ENCODE assay signal across 19 cellular contexts in the genomic region with DNA sequence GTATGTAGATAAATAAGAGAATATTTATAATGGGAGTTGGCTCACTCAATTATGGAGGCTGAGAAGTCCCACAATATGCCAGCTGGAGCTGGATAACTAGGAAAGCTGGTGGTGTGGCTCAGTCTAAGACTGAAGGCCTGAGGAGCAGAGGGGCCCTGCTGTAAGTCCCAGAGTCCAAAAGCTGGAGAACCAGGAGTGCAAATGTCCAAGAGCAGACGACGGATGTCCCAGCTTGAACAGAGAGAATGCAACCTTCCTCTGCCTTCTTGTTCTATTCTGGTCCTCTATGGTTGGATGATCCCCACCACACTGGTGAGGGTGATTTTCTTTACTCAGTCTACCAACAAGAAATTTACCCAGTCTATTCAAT. TPM values are rescaled to one million over a fixed set of nuclear protein-coding genes. Genes with fewer than 3 reads are reported as not detected.
DNase-seq lines count a peak whose midpoint lies in the region; ATAC-seq and TF ChIP-seq lines count a peak whose summit lies in the region.
"Had no signal": no experiment of that assay in that cellular context is flagged by ENCODE, and none has a peak within 500 bp of the region (broad histone marks: within the 10 kb centered on the region; RNA-seq: fewer than 3 reads in every experiment).

No MANE protein-coding gene starts in this region.

- peaks cover 0 to 30% (median 1%) of the 10 kb centered on the region in 4 donors for H3K27me3 ChIP-seq in esophagus squamous epithelium

- H3K27ac ChIP-seq in esophagus squamous epithelium = no peak overlapping the region
- H3K27ac ChIP-seq: tibial artery had no signal

- TF ChIP-seq POLR2A in esophagus squamous epithelium (IDR thresholded peaks at IDR 0.05) = no peak

- no peaks in the 10 kb centered on the region for H3K27me3 Mint-ChIP-seq in T-helper 2 cell treated with Interferon-gamma antibody and Interleukin-4, amounts not matched to agents 5 μg/mL and 100 μg/mL, for 36 hours (ENCODE audit: low read depth)
- peaks cover 7% of the 10 kb centered on the region for H3K27me3 Mint-ChIP-seq in IgD-negative memory B cell
- no peaks in the 10 kb centered on the region for H3K27me3 Mint-ChIP-seq in activated T-helper 17 cell treated with anti-CD3 and anti-CD28 coated beads, Interleukin-2, amount 50 U/mL, for 72 hours
- H3K27me3 Mint-ChIP-seq in naive thymus-derived CD8-positive, alpha-beta T cell = peaks cover 0 to 2% (median 0%) of the 10 kb centered on the region in 5 donors

- no peak for ATAC-seq in activated T-helper 17 cell treated with anti-CD3 and anti-CD28 coated beads, Interleukin-2, amount 50 U/mL, for 72 hours (replicated peaks)
- no peak for ATAC-seq in naive thymus-derived CD8-positive, alpha-beta T cell

- no peak for DNase-seq in T-helper 2 cell treated with Interferon-gamma antibody and Interleukin-4, amounts not matched to agents 5 μg/mL and 100 μg/mL, for 36 hours (ENCODE audit: low spot score)
- DNase-seq in T-helper 2 cell = no peak
- DNase-seq in naive thymus-derived CD8-positive, alpha-beta T cell = no peak
- no peak for DNase-seq in GOT3 (lab: John Stamatoyannopoulos, UW)
- no peak for DNase-seq in CD1c-positive myeloid dendritic cell (ENCODE audit: extremely low spot score)
- no peak for DNase-seq in esophagus squamous epithelium (lab: John Stamatoyannopoulos, UW)
- DNase-seq: 8988T; amniotic stem cell; caudate nucleus; effector CD8-positive, alpha-beta T cell; MG63; NCI-H1694; NCI-H2227 treated with DMSO at 0.1 percent for 48 hours; stimulated activated CD4-positive, alpha-beta T cell treated with anti-CD3 and anti-CD28 coated beads, Interleukin-4, amount 100 ng/mL, for 4 hours; tibial artery had no signal

- intact Hi-C loops in esophagus squamous epithelium (cut with DNase I) = no loop called here

- H3K4me3 ChIP-seq in esophagus squamous epithelium = no peak overlapping the region
- H3K4me3 ChIP-seq: MG63, tibial artery had no signal

- peaks cover 82% of the 10 kb centered on the region for H3K36me3 Mint-ChIP-seq in T-helper 2 cell treated with Interferon-gamma antibody and Interleukin-4, amounts not matched to agents 5 μg/mL and 100 μg/mL, for 36 hours (ENCODE audit: low read depth)
- H3K36me3 Mint-ChIP-seq in IgD-negative memory B cell = peaks cover 2% of the 10 kb centered on the region
- peaks cover 100% of the 10 kb centered on the region for H3K36me3 Mint-ChIP-seq in activated T-helper 17 cell treated with anti-CD3 and anti-CD28 coated beads, Interleukin-2, amount 50 U/mL, for 72 hours (ENCODE audit: low read depth)
- H3K36me3 Mint-ChIP-seq in naive thymus-derived CD8-positive, alpha-beta T cell = no peaks in the 10 kb centered on the region

- H3K4me1 ChIP-seq in esophagus squamous epithelium = peaks cover 0 to 43% (median 10%) of the 10 kb centered on the region in 3 donors

- peaks cover 88% of the 10 kb centered on the region for H3K4me1 Mint-ChIP-seq in T-helper 2 cell treated with Interferon-gamma antibody and Interleukin-4, amounts not matched to agents 5 μg/mL and 100 μg/mL, for 36 hours (ENCODE audit: low read depth)
- H3K4me1 Mint-ChIP-seq in IgD-negative memory B cell = peaks cover 67 to 85% (median 79%) of the 10 kb centered on the region in 3 donors
- H3K4me1 Mint-ChIP-seq in activated T-helper 17 cell treated with anti-CD3 and anti-CD28 coated beads, Interleukin-2, amount 50 U/mL, for 72 hours = peaks cover 87% of the 10 kb centered on the region
- peaks cover 46 to 89% (median 82%) of the 10 kb centered on the region in 4 donors for H3K4me1 Mint-ChIP-seq in naive thymus-derived CD8-positive, alpha-beta T cell

- peak overlapping the region; percentile 22 for H3K4me3 Mint-ChIP-seq in T-helper 2 cell treated with Interferon-gamma antibody and Interleukin-4, amounts not matched to agents 5 μg/mL and 100 μg/mL, for 36 hours
- H3K4me3 Mint-ChIP-seq in IgD-negative memory B cell = peak overlapping the region in 3 of 4 donors; percentile 67 to 94 (median 87)
- H3K4me3 Mint-ChIP-seq in activated T-helper 17 cell treated with anti-CD3 and anti-CD28 coated beads, Interleukin-2, amount 50 U/mL, for 72 hours = peak overlapping the region; percentile 85
- H3K4me3 Mint-ChIP-seq in naive thymus-derived CD8-positive, alpha-beta T cell = peak overlapping the region in 5 of 10 donors; percentile 3 to 84 (median 39)

- POLR2A ChIA-PET in naive thymus-derived CD8-positive, alpha-beta T cell (lab: Charles Lee) = interaction anchor here (0.6 to 4.5 kb wide), 5 partner anchors 11 to 113 kb away, joined by 3 to 23 read pairs (median 10); no protein-coding TSS in a partner anchor

- no peaks in the 10 kb centered on the region for H3K9me3 ChIP-seq in esophagus squamous epithelium
- H3K9me3 ChIP-seq: MG63, tibial artery had no signal

- no peak for TF ChIP-seq CTCF in esophagus squamous epithelium (IDR thresholded peaks at IDR 0.05)

- H3K36me3 ChIP-seq in esophagus squamous epithelium = no peaks in the 10 kb centered on the region
- H3K36me3 ChIP-seq: MG63, tibial artery had no signal

- H3K9me3 Mint-ChIP-seq in T-helper 2 cell treated with Interferon-gamma antibody and Interleukin-4, amounts not matched to agents 5 μg/mL and 100 μg/mL, for 36 hours = no peaks in the 10 kb centered on the region
- H3K9me3 Mint-ChIP-seq in IgD-negative memory B cell = no peaks in the 10 kb centered on the region
- no peaks in the 10 kb centered on the region for H3K9me3 Mint-ChIP-seq in activated T-helper 17 cell treated with anti-CD3 and anti-CD28 coated beads, Interleukin-2, amount 50 U/mL, for 72 hours
- H3K9me3 Mint-ChIP-seq in naive thymus-derived CD8-positive, alpha-beta T cell = no peaks in the 10 kb centered on the region

- 83 to 91% methylated on average over 2 of the region's 2 CpGs for WGBS in esophagus squamous epithelium, 2 donors

- H3K27ac Mint-ChIP-seq in T-helper 2 cell treated with Interferon-gamma antibody and Interleukin-4, amounts not matched to agents 5 μg/mL and 100 μg/mL, for 36 hours = no peak overlapping the region
- H3K27ac Mint-ChIP-seq in IgD-negative memory B cell = peak overlapping the region; percentile 79 to 99 (median 99)
- peak overlapping the region; percentile 96 for H3K27ac Mint-ChIP-seq in activated T-helper 17 cell treated with anti-CD3 and anti-CD28 coated beads, Interleukin-2, amount 50 U/mL, for 72 hours
- H3K27ac Mint-ChIP-seq in naive thymus-derived CD8-positive, alpha-beta T cell = peak overlapping the region in 6 of 10 donors; percentile 23 to 98 (median 96)

RNA-seq across cellular contexts. Expression of a gene that starts 13.2 kb away (rescaled TPM):
- polyA plus RNA-seq in IgD-negative memory B cell = 27.2 TPM
- 1,000 to 10,000 TPM; 1,342 to 1,348 TPM for total RNA-seq in activated T-helper 17 cell treated with anti-CD3 and anti-CD28 coated beads, Interleukin-2, amount 50 U/mL, for 72 hours
- 1 to 10 TPM; 1.0 to 1.4 TPM for total RNA-seq in naive thymus-derived CD8-positive, alpha-beta T cell
- polyA plus RNA-seq in naive thymus-derived CD8-positive, alpha-beta T cell = under 1 TPM; 0.07 to 0.25 (median 0.16) TPM
- total RNA-seq in esophagus squamous epithelium = 1 to 10 TPM in 2 of 4 donors, under 1 TPM in 1, not detected in 1; 0.70 to 3.8 (median 3.0) TPM
- total RNA-seq: lung microvascular endothelial cell, skeletal muscle tissue had no signal

RNA-seq across cellular contexts. Expression of a gene that starts 39.8 kb away (rescaled TPM):
- polyA plus RNA-seq in IgD-negative memory B cell = 118 TPM
- total RNA-seq in activated T-helper 17 cell treated with anti-CD3 and anti-CD28 coated beads, Interleukin-2, amount 50 U/mL, for 72 hours = 100 to 1,000 TPM; 157 to 253 TPM
- 100 to 1,000 TPM; 129 to 130 TPM for total RNA-seq in naive thymus-derived CD8-positive, alpha-beta T cell
- 10 to 100 TPM; 57.4 to 84.9 (median 61.3) TPM for polyA plus RNA-seq in naive thymus-derived CD8-positive, alpha-beta T cell
- total RNA-seq in esophagus squamous epithelium = 10 to 100 TPM; 35.7 to 61.8 (median 39.4) TPM

Comparison
In these comparisons a context has a peak if more than half of its experiments do, and no peak if none do; other contexts are left out.
1. RNA of a gene that starts 13.2 kb away (total RNA-seq): 1,342 to 1,348 TPM in activated T-helper 17 cell treated with anti-CD3 and anti-CD28 coated beads, Interleukin-2, amount 50 U/mL, for 72 hours; 0.70 to 3.8 TPM in esophagus squamous epithelium and 1.0 to 1.4 TPM in naive thymus-derived CD8-positive, alpha-beta T cell; every median in the first group is over 100 times any median in the second.